Comparison of ENCODE assay signal across 8 cellular contexts in the genomic region with DNA sequence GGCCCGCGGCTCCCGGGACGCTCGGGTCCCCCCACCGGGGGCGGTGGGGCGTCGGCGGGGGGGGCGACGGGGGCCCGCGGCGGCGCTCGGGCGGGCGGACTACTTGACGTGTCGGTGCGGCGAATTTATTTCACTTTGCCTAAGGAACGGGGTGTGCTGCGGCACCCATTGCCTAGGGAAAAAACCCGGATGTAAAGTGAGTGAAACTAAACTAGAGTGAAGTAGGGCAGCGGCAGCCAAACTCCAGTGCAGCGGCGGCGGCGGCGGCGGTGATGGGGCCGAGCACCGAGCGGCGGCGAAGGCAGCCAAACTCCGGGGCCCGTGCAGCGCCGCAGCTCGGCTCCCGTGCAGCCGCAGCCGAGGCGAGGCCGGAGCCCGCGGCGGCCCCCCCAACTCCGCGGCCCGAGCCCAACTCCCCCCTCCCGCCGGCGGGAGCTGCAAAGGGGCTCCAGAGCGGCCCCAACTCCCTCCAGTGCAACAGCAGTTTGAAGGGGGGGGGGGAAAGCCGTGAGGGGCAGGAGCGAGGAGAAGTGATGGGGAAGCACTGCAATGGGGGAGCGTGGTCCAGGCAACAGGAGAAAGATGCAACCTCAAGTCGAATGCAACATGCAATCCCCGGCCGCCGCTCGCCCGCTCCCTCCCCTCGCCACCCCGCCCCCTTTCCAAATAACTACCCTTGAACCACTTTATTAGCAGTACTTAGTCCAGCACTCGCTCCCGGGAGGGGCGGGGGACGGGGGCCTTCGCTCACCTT. TPM values are rescaled to one million over a fixed set of nuclear protein-coding genes. Genes with fewer than 3 reads are reported as not detected.
DNase-seq lines count a peak whose midpoint lies in the region; ATAC-seq, FAIRE-seq and TF ChIP-seq lines count a peak whose summit lies in the region.

No MANE protein-coding gene starts in this region.

- no peaks in the 10 kb centered on the region for H3K27me3 ChIP-seq in right cardiac atrium (ENCODE audit: control insufficient read depth, insufficient read depth)
- H3K27me3 ChIP-seq in vagina, result no peaks in the 10 kb centered on the region

- no peaks in the 10 kb centered on the region for H3K9me3 ChIP-seq in right cardiac atrium (ENCODE audit: control insufficient read depth, low read length)
- no peaks in the 10 kb centered on the region for H3K9me3 ChIP-seq in vagina

- TF ChIP-seq POLR2A in GM12892 (IDR thresholded peaks at IDR 0.05; ENCODE audit: low read depth, low read length) (no peak), vagina (IDR thresholded peaks at IDR 0.05) (no peak)

- no peaks in the 10 kb centered on the region for H3K36me3 ChIP-seq in vagina

- no peaks in the 10 kb centered on the region for H3K4me1 ChIP-seq in right cardiac atrium (ENCODE audit: control insufficient read depth, insufficient read depth, low read length)
- peaks cover 21% of the 10 kb centered on the region for H3K4me1 ChIP-seq in vagina

- no peak for TF ChIP-seq CTCF in vagina (IDR thresholded peaks at IDR 0.05)

- intact Hi-C loops in right cardiac atrium (cut with DNase I) (loop anchor here in 3 of 4 donors (2.0 to 10.0 kb wide), 3 partner anchors 117 to 193 kb away; no protein-coding TSS in a partner anchor), vagina (cut with DNase I) (loop anchor here (5.0 kb wide), 1 partner anchor 205 kb away; a partner anchor contains a TSS)

- ATAC-seq in HG02763 (IDR thresholded peaks at IDR 0.05; ENCODE audit: unreplicated experiment) (peak; percentile 36), right cardiac atrium (peak; percentile 35 to 37)

- FAIRE-seq in GM12892 (lab: Jason Lieb, UNC), result peak; percentile 67

- H3K27ac ChIP-seq in right cardiac atrium (ENCODE audit: low read length) (peak overlapping the region; percentile 100), vagina (peak overlapping the region; percentile 97)

- WGBS in right cardiac atrium, result under 1% methylated on average over 74 of the region's 74 CpGs

- H3K4me3 ChIP-seq in right cardiac atrium (ENCODE audit: low read length) (peak overlapping the region; percentile 99), vagina (peak overlapping the region; percentile 67 to 89)

- DNase-seq in GM12892 (ENCODE audit: insufficient read length) (peak; percentile 38), NCI-H1417 treated with DMSO at 0.1 percent for 48 hours (lab: John Stamatoyannopoulos, UW) (peak; percentile 64), T-helper 1 cell (peak; percentile 53 to 88 (median 68)), amygdala (lab: John Stamatoyannopoulos, UW) (peak in 52 of 56 donors; percentile 33 to 89 (median 72)), right cardiac atrium (peak; percentile 81 to 91 (median 90)), putamen (ENCODE audit: low spot score) (peak; percentile 86), vagina (ENCODE audit: extremely low spot score in 2 of 2) (no peak)

RNA-seq across cellular contexts. Expression of a gene that starts 0.6 kb away (rescaled TPM):
- 21.3 TPM for polyA plus RNA-seq in GM12892 (2012; ENCODE audit: missing spikeins)
- total RNA-seq in right cardiac atrium, result 10 to 100 TPM; 50.5 to 57.3 (median 52.2) TPM
- 23.6 TPM for polyA plus RNA-seq in right cardiac atrium
- 66.8 TPM for total RNA-seq in vagina

Comparison
In these comparisons a context has a peak if more than half of its experiments do, and no peak if none do; other contexts are left out.
1. DNase-seq: peak in GM12892 (single experiment), NCI-H1417 treated with DMSO at 0.1 percent for 48 hours (single experiment), T-helper 1 cell (5 of 5), amygdala (52 of 56), right cardiac atrium (3 of 3) and putamen (single experiment); none in vagina (0 of 2).